In genomic region chr3:119644481-119644880, GRCh38 we compare ENCODE assay signal across 1 cellular context.
TF ChIP-seq lines count a peak whose summit lies in the region.

No MANE protein-coding gene starts in this region.

TF ChIP-seq in IMR-90, 13 proteins besides CTCF, POLR2A, EP300 and RAD21:
- no peak for TF ChIP-seq FOS (IDR thresholded peaks at IDR 0.05; ENCODE audit: low read depth, low read length)
- no peak for TF ChIP-seq RFX5 (IDR thresholded peaks at IDR 0.05; ENCODE audit: low read depth, low read length)
- TF ChIP-seq MAZ (IDR thresholded peaks at IDR 0.05; ENCODE audit: borderline replicate concordance, low read depth, low read length), result no peak
- TF ChIP-seq CHD1 (IDR thresholded peaks at IDR 0.05; ENCODE audit: low read depth, low read length), result no peak
- no peak for TF ChIP-seq RCOR1 (IDR thresholded peaks at IDR 0.05; ENCODE audit: insufficient replicate concordance, low read length)
- no peak for TF ChIP-seq USF2 (IDR thresholded peaks at IDR 0.05; ENCODE audit: low read depth, low read length)
- no peak for TF ChIP-seq BHLHE40 (IDR thresholded peaks at IDR 0.05; ENCODE audit: low read depth, low read length)
- no peak for TF ChIP-seq CEBPB (IDR thresholded peaks at IDR 0.05; ENCODE audit: low read depth, low read length)
- TF ChIP-seq NFE2L2 (IDR thresholded peaks at IDR 0.05; ENCODE audit: low read depth, low read length), result no peak
